8 cellular contexts compared by ENCODE assay signal in genomic region chr10:12869427-12869826, GRCh38.
"Had no signal": no experiment of that assay in that cellular context is flagged by ENCODE, and none has a peak within 500 bp of the region (broad histone marks: within the 10 kb centered on the region; RNA-seq: fewer than 3 reads in every experiment).

No MANE protein-coding gene starts in this region.

- DNase-seq: activated CD4-positive, alpha-beta T cell treated with anti-CD3 and anti-CD28 coated beads, Interleukin-2, amount 50 U/mL, for 1 hour; activated naive CD8-positive, alpha-beta T cell treated with anti-CD3 and anti-CD28 coated beads for 36 hours; endodermal cell; left lung; mammary epithelial cell; naive B cell; pancreas; thyroid gland had no signal
